Comparison of ENCODE assay signal across 11 cellular contexts in genomic region chr5:69510694-69511093, GRCh38.
"Had no signal": no experiment of that assay in that cellular context is flagged by ENCODE, and none has a peak within 500 bp of the region (broad histone marks: within the 10 kb centered on the region; RNA-seq: fewer than 3 reads in every experiment).

No MANE protein-coding gene starts in this region.

- FAIRE-seq: H1, H54 had no signal

- H3K9ac ChIP-seq: GM23248 had no signal

- ATAC-seq: GM23338, HCT116 had no signal

- H3K27ac Mint-ChIP-seq: GM23338, HFFc6 had no signal

- H3K4me1 Mint-ChIP-seq: GM23338, H9 had no signal

- H3K4me3 ChIP-seq: GM23248, GM23338, HAP-1 had no signal

- H3K36me3 ChIP-seq: HAP-1 had no signal

- H3K4me3 Mint-ChIP-seq: GM23338, H9, HFFc6 had no signal

- DNase-seq: GM23248, GOT3, H7, H9, HCEC 1CT, HFFc6 had no signal

- H3K4me2 ChIP-seq: GM23338 had no signal

- H2AFZ ChIP-seq: GM23248, GM23338 had no signal

- H3K9me3 ChIP-seq: HAP-1 had no signal

- H3K4me1 ChIP-seq: HAP-1 had no signal

- H3K27ac ChIP-seq: GM23248 had no signal
